In the genomic region with DNA sequence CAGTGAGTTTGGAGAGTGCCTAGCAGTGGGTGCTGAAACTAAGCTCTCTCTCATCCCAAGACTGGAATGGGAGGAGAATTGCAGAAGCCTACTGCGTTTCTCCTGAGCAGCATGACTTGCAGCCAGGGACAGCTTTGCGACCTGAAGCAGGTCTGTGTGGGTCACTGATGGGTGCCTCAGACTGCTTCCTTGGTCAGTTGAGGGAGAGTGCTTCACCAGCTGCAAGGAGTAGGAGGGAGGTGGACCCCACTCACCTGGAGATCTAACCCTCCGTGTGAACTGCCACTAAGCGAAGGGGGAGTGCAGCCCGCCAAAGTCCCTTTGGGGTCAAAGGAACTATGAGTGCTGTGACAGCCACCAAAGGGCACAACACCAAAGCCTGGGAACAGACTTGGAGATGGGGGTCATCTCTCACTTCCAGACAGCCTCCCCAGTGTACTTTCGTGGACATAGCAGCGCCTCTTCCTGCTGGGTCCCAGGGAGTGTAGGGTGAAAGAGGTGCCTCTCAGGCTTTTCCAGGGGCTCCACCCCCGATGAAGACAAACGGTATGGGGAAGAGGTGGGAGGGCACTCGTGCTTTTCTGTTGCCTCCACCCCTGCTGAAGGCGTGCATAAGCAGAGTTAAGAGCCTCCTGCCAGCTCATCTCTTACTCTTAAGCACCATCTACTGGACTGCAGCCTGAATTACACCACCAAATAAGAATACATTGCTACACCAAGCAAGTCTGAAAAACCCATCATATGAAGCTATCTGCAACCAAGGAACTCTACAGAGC, we compare ENCODE assay signal across 8 cellular contexts. TPM values are rescaled to one million over a fixed set of nuclear protein-coding genes. Genes with fewer than 3 reads are reported as not detected.
DNase-seq lines count a peak whose midpoint lies in the region; ATAC-seq and TF ChIP-seq lines count a peak whose summit lies in the region.

No MANE protein-coding gene starts in this region.

- H3K4me1 ChIP-seq in ES-I3 (ENCODE audit: insufficient read depth, low read length): no peaks in the 10 kb centered on the region
- peaks cover 2% of the 10 kb centered on the region for H3K4me1 ChIP-seq in NT2/D1 (ENCODE audit: insufficient read depth, insufficient read length)
- no peaks in the 10 kb centered on the region for H3K4me1 ChIP-seq in sigmoid colon

- H3K9ac ChIP-seq in ES-I3 (ENCODE audit: low read depth, low read length) (peak overlapping the region; percentile 52), NT2/D1 (ENCODE audit: insufficient read length, low read depth) (no peak overlapping the region)

- no peak for TF ChIP-seq POLR2A in sigmoid colon (IDR thresholded peaks at IDR 0.05)

- H3K9me3 ChIP-seq in ES-I3 (ENCODE audit: control insufficient read depth, insufficient read depth, low read length) (no peaks in the 10 kb centered on the region), NT2/D1 (ENCODE audit: insufficient read depth, low read length) (no peaks in the 10 kb centered on the region), sigmoid colon (no peaks in the 10 kb centered on the region)

- H3K36me3 ChIP-seq in ES-I3 (ENCODE audit: insufficient read depth, low read length) (no peaks in the 10 kb centered on the region), NT2/D1 (ENCODE audit: insufficient read depth, insufficient read length, low read length) (no peaks in the 10 kb centered on the region), sigmoid colon (no peaks in the 10 kb centered on the region)

- WGBS in sigmoid colon, 2 donors: 57 to 60% methylated on average over 11 of the region's 11 CpGs

- H3K4me1 Mint-ChIP-seq in activated naive CD4-positive, alpha-beta T cell treated with anti-CD3 and anti-CD28 coated beads, Interleukin-2, amount 10 ng/mL, durations not matched to agents 7 days and 5 days: peaks cover 4% of the 10 kb centered on the region

- H3K4me3 Mint-ChIP-seq in activated naive CD4-positive, alpha-beta T cell treated with anti-CD3 and anti-CD28 coated beads, Interleukin-2, amount 10 ng/mL, durations not matched to agents 7 days and 5 days: no peak overlapping the region

- no peak overlapping the region for H3K27ac Mint-ChIP-seq in activated naive CD4-positive, alpha-beta T cell treated with anti-CD3 and anti-CD28 coated beads, Interleukin-2, amount 10 ng/mL, durations not matched to agents 7 days and 5 days

- no peak for TF ChIP-seq EP300 in sigmoid colon (IDR thresholded peaks at IDR 0.05)

- CTCF ChIA-PET in activated naive CD4-positive, alpha-beta T cell treated with anti-CD3 and anti-CD28 coated beads, Interleukin-2, amount 10 ng/mL, durations not matched to agents 7 days and 5 days (lab: Charles Lee): interaction anchor here (0.6 to 3.6 kb wide), 25 partner anchors 8 to 1282 kb away, joined by 3 to 26 read pairs (median 4); partner anchors contain the start of gene PPIP5K2

- TF ChIP-seq CTCF in sigmoid colon (IDR thresholded peaks at IDR 0.05): peak in 3 of 4 experiments; percentile 33 to 52 (median 49)

- intact Hi-C loops in left ventricle myocardium superior (cut with micrococcal nuclease) (no loop called here), sigmoid colon (cut with DNase I) (no loop called here)

- H3K27me3 ChIP-seq in NT2/D1 (ENCODE audit: insufficient read depth, insufficient read length): no peaks in the 10 kb centered on the region
- no peaks in the 10 kb centered on the region for H3K27me3 ChIP-seq in sigmoid colon

- H3K9me3 Mint-ChIP-seq in activated naive CD4-positive, alpha-beta T cell treated with anti-CD3 and anti-CD28 coated beads, Interleukin-2, amount 10 ng/mL, durations not matched to agents 7 days and 5 days: peaks cover 3% of the 10 kb centered on the region

- no peak overlapping the region for H3K27ac ChIP-seq in sigmoid colon

- ATAC-seq in GM21390 (IDR thresholded peaks at IDR 0.05; ENCODE audit: unreplicated experiment): peak; percentile 99
- ATAC-seq in left ventricle myocardium superior: peak; percentile 79

- DNase-seq in HK-2 (ENCODE audit: unreplicated experiment) (peak; percentile 25), NT2/D1 (ENCODE audit: low read depth, low spot score) (peak; percentile 43), left ventricle myocardium superior (no peak), sigmoid colon (no peak), occipital lobe (lab: John Stamatoyannopoulos, UW) (no peak)
- peak; percentile 62 for DNase-seq in activated naive CD4-positive, alpha-beta T cell treated with anti-CD3 and anti-CD28 coated beads, Interleukin-2, amount 10 ng/mL, durations not matched to agents 7 days and 5 days

- H3K27me3 Mint-ChIP-seq in activated naive CD4-positive, alpha-beta T cell treated with anti-CD3 and anti-CD28 coated beads, Interleukin-2, amount 10 ng/mL, durations not matched to agents 7 days and 5 days: peaks cover 16% of the 10 kb centered on the region

- no peak overlapping the region for H3K4me3 ChIP-seq in NT2/D1 (ENCODE audit: insufficient read length, low read depth)
- H3K4me3 ChIP-seq in sigmoid colon: no peak overlapping the region

- no peaks in the 10 kb centered on the region for H3K36me3 Mint-ChIP-seq in activated naive CD4-positive, alpha-beta T cell treated with anti-CD3 and anti-CD28 coated beads, Interleukin-2, amount 10 ng/mL, durations not matched to agents 7 days and 5 days

RNA-seq across cellular contexts. Expression of gene MACIR, which starts 34.3 kb away (rescaled TPM):
- 4.7 TPM for total RNA-seq in left ventricle myocardium superior
- total RNA-seq in sigmoid colon: 1 to 10 TPM; 2.6 to 9.3 (median 6.3) TPM
- polyA plus RNA-seq in sigmoid colon: 10 to 100 TPM; 34.2 to 74.9 (median 48.0) TPM
- total RNA-seq in occipital lobe: 51.8 TPM

Comparison
In these comparisons a context has a peak if more than half of its experiments do, and no peak if none do; other contexts are left out.
1. DNase-seq: peak in HK-2 (single experiment), NT2/D1 (single experiment) and activated naive CD4-positive, alpha-beta T cell treated with anti-CD3 and anti-CD28 coated beads, Interleukin-2, amount 10 ng/mL, durations not matched to agents 7 days and 5 days (single experiment); none in left ventricle myocardium superior (single experiment), sigmoid colon (single experiment) and occipital lobe (single experiment).